16 cellular contexts compared by ENCODE assay signal in genomic region chrX:4935387-4935786, GRCh38.
DNase-seq lines count a peak whose midpoint lies in the region; ATAC-seq and TF ChIP-seq lines count a peak whose summit lies in the region.
"Had no signal": no experiment of that assay in that cellular context is flagged by ENCODE, and none has a peak within 500 bp of the region (broad histone marks: within the 10 kb centered on the region; RNA-seq: fewer than 3 reads in every experiment).

No MANE protein-coding gene starts in this region.

- H3F3A ChIP-seq in SK-N-SH (replicated peaks; ENCODE audit: insufficient read depth): no peaks in the 10 kb centered on the region

- no peak for TF ChIP-seq RAD21 in SK-N-SH (IDR thresholded peaks at IDR 0.05; ENCODE audit: low read length)

- H3K36me3 Mint-ChIP-seq in effector memory CD8-positive, alpha-beta T cell (ENCODE audit: insufficient read depth): peaks cover 4% of the 10 kb centered on the region
- H3K36me3 Mint-ChIP-seq in progenitor cell of endocrine pancreas (ENCODE audit: insufficient read depth): no peaks in the 10 kb centered on the region
- H3K36me3 Mint-ChIP-seq: activated CD8-positive, alpha-beta memory T cell treated with anti-CD3 and anti-CD28 coated beads, Interleukin-2, amount 10 ng/mL, durations not matched to agents 7 days and 5 days had no signal

- TF ChIP-seq CTCF in brain microvascular endothelial cell (IDR thresholded peaks at IDR 0.05; ENCODE audit: low read depth, low read length, missing control alignments) (no peak), SK-N-SH (IDR thresholded peaks at IDR 0.05) (no peak), progenitor cell of endocrine pancreas (IDR thresholded peaks at IDR 0.05; ENCODE audit: unreplicated experiment) (no peak)

- H3K79me2 ChIP-seq in SK-N-SH (ENCODE audit: insufficient read depth): no peaks in the 10 kb centered on the region

- no peak overlapping the region for H3K4me3 ChIP-seq in BLaER1 treated with 17β-estradiol and CSF1 and Interleukin-3, amounts not matched to agents 10 nM and 100 nM
- H3K4me3 ChIP-seq in brain microvascular endothelial cell (ENCODE audit: low read depth, low read length) (no peak overlapping the region), SK-N-SH (ENCODE audit: low read depth in 2 of 2, low read length in 1 of 2) (no peak overlapping the region)
- H3K4me3 ChIP-seq: K562 had no signal

- peak overlapping the region; percentile 87 to 98 (median 95) for H3K27ac ChIP-seq in BLaER1 treated with 17β-estradiol and CSF1 and Interleukin-3, amounts not matched to agents 10 nM and 100 nM
- no peak overlapping the region for H3K27ac ChIP-seq in brain microvascular endothelial cell
- H3K27ac ChIP-seq in SK-N-SH (ENCODE audit: low read depth in 2 of 2, low read length in 1 of 2): no peak overlapping the region

- no peaks in the 10 kb centered on the region for H3K4me1 Mint-ChIP-seq in effector memory CD8-positive, alpha-beta T cell (ENCODE audit: low read depth in 2 of 2)
- peaks cover 7% of the 10 kb centered on the region for H3K4me1 Mint-ChIP-seq in progenitor cell of endocrine pancreas (ENCODE audit: low read depth)
- H3K4me1 Mint-ChIP-seq: activated CD8-positive, alpha-beta memory T cell treated with anti-CD3 and anti-CD28 coated beads, Interleukin-2, amount 10 ng/mL, durations not matched to agents 7 days and 5 days; central memory CD8-positive, alpha-beta T cell had no signal

- no peak for TF ChIP-seq EP300 in SK-N-SH (IDR thresholded peaks at IDR 0.05; ENCODE audit: borderline replicate concordance in 1 of 2, low read depth in 1 of 2, low read length in 1 of 2)

- ATAC-seq in GM19395 (IDR thresholded peaks at IDR 0.05; ENCODE audit: unreplicated experiment): peak; percentile 46
- ATAC-seq in HG03103 (IDR thresholded peaks at IDR 0.05; ENCODE audit: low read depth, unreplicated experiment): peak; percentile 30
- ATAC-seq in effector memory CD8-positive, alpha-beta T cell (replicated peaks): no peak
- ATAC-seq: activated CD8-positive, alpha-beta memory T cell treated with anti-CD3 and anti-CD28 coated beads, Interleukin-2, amount 10 ng/mL, durations not matched to agents 7 days and 5 days; K562 had no signal

- no peaks in the 10 kb centered on the region for H4K20me1 ChIP-seq in BLaER1 treated with 17β-estradiol and CSF1 and Interleukin-3, amounts not matched to agents 10 nM and 100 nM
- no peaks in the 10 kb centered on the region for H4K20me1 ChIP-seq in SK-N-SH (ENCODE audit: insufficient read depth)

- H3K36me3 ChIP-seq in BLaER1 treated with 17β-estradiol and CSF1 and Interleukin-3, amounts not matched to agents 10 nM and 100 nM: no peaks in the 10 kb centered on the region
- H3K36me3 ChIP-seq in brain microvascular endothelial cell (replicated peaks): no peaks in the 10 kb centered on the region
- H3K36me3 ChIP-seq in SK-N-SH (replicated peaks in 1 of 2; ENCODE audit: control insufficient read depth in 1 of 2, insufficient read depth in 2 of 2, low read length in 1 of 2): no peaks in the 10 kb centered on the region

- in situ Hi-C loops in brain microvascular endothelial cell (cut with HindIII; ENCODE audit: low pct_ligation_motif_present, low sequenced_read_pairs): no loop called here

- H3K9me2 ChIP-seq in SK-N-SH: no peaks in the 10 kb centered on the region

- CTCF ChIA-PET in SK-N-SH (lab: Yijun Ruan, JAX): no interaction called here

- H3K4me2 ChIP-seq in BLaER1 treated with 17β-estradiol and CSF1 and Interleukin-3, amounts not matched to agents 10 nM and 100 nM: peak overlapping the region; percentile 45 to 83 (median 68)
- no peak overlapping the region for H3K4me2 ChIP-seq in SK-N-SH

- peaks cover 0 to 12% (median 0%) of the 10 kb centered on the region in 11 experiments; a peak in 3 of 22 replicates for H3K9me3 ChIP-seq in BLaER1 treated with 17β-estradiol and CSF1 and Interleukin-3, amounts not matched to agents 10 nM and 100 nM (replicated peaks in 1 of 11)
- H3K9me3 ChIP-seq in SK-N-SH: no peaks in the 10 kb centered on the region

- WGBS in SK-N-SH (ENCODE audit: low lambda C conversion rate): 11% methylated on average over 2 of the region's 2 CpGs

- H3K4me1 ChIP-seq in BLaER1 treated with 17β-estradiol and CSF1 and Interleukin-3, amounts not matched to agents 10 nM and 100 nM: peaks cover 21 to 56% (median 42%) of the 10 kb centered on the region in 10 experiments
- no peaks in the 10 kb centered on the region for H3K4me1 ChIP-seq in SK-N-SH (ENCODE audit: control insufficient read depth in 1 of 2, insufficient read depth in 2 of 2, low read depth in 1 of 2, low read length in 1 of 2)

- no peak overlapping the region for H3K4me3 Mint-ChIP-seq in effector memory CD8-positive, alpha-beta T cell
- H3K4me3 Mint-ChIP-seq in progenitor cell of endocrine pancreas (ENCODE audit: low read depth): no peak overlapping the region
- H3K4me3 Mint-ChIP-seq: activated CD8-positive, alpha-beta memory T cell treated with anti-CD3 and anti-CD28 coated beads, Interleukin-2, amount 10 ng/mL, durations not matched to agents 7 days and 5 days; central memory CD8-positive, alpha-beta T cell had no signal

- H3K27me3 ChIP-seq in BLaER1 treated with 17β-estradiol and CSF1 and Interleukin-3, amounts not matched to agents 10 nM and 100 nM: no peaks in the 10 kb centered on the region
- H3K27me3 ChIP-seq in brain microvascular endothelial cell (replicated peaks): no peaks in the 10 kb centered on the region
- no peaks in the 10 kb centered on the region for H3K27me3 ChIP-seq in SK-N-SH (ENCODE audit: insufficient read depth)

- H3K9me3 Mint-ChIP-seq in effector memory CD8-positive, alpha-beta T cell: peaks cover 0 to 7% of the 10 kb centered on the region in 2 donors
- no peaks in the 10 kb centered on the region for H3K9me3 Mint-ChIP-seq in progenitor cell of endocrine pancreas (ENCODE audit: low read depth)

- POLR2A ChIA-PET in SK-N-SH (lab: Yijun Ruan, JAX): no interaction called here

- peak overlapping the region; percentile 68 to 86 (median 81); a peak in 20 of 22 replicates for H3K9ac ChIP-seq in BLaER1 treated with 17β-estradiol and CSF1 and Interleukin-3, amounts not matched to agents 10 nM and 100 nM
- no peak overlapping the region for H3K9ac ChIP-seq in SK-N-SH

- H3K27me3 Mint-ChIP-seq in effector memory CD8-positive, alpha-beta T cell: no peaks in the 10 kb centered on the region
- no peaks in the 10 kb centered on the region for H3K27me3 Mint-ChIP-seq in progenitor cell of endocrine pancreas
- H3K27me3 Mint-ChIP-seq: activated CD8-positive, alpha-beta memory T cell treated with anti-CD3 and anti-CD28 coated beads, Interleukin-2, amount 10 ng/mL, durations not matched to agents 7 days and 5 days; central memory CD8-positive, alpha-beta T cell had no signal

- H2AFZ ChIP-seq in SK-N-SH (ENCODE audit: low read depth): no peak overlapping the region

- DNase-seq in fibroblast of gingiva (ENCODE audit: low read depth) (peak; percentile 42), brain microvascular endothelial cell (no peak), SK-N-SH (no peak), progenitor cell of endocrine pancreas (ENCODE audit: low spot score, unreplicated experiment) (no peak)
- no peak for DNase-seq in effector memory CD8-positive, alpha-beta T cell
- DNase-seq: activated CD8-positive, alpha-beta memory T cell treated with anti-CD3 and anti-CD28 coated beads, Interleukin-2, amount 10 ng/mL, durations not matched to agents 7 days and 5 days; H7; kidney; mesendoderm; NCI-H1092; NCI-H82 had no signal

- no peak overlapping the region for H3K27ac Mint-ChIP-seq in effector memory CD8-positive, alpha-beta T cell
- no peak overlapping the region for H3K27ac Mint-ChIP-seq in progenitor cell of endocrine pancreas
- H3K27ac Mint-ChIP-seq: activated CD8-positive, alpha-beta memory T cell treated with anti-CD3 and anti-CD28 coated beads, Interleukin-2, amount 10 ng/mL, durations not matched to agents 7 days and 5 days had no signal

TF ChIP-seq in SK-N-SH, 30 proteins besides CTCF, POLR2A, EP300 and RAD21 (continues in another document):
- TF ChIP-seq POLR2AphosphoS5 (IDR thresholded peaks at IDR 0.05; ENCODE audit: low read depth, low read length): no peak
- TF ChIP-seq USF2 (IDR thresholded peaks at IDR 0.05; ENCODE audit: borderline replicate concordance, low read depth, low read length): no peak
- no peak for TF ChIP-seq MXI1 (IDR thresholded peaks at IDR 0.05; ENCODE audit: low read depth, low read length)
- TF ChIP-seq MAX (IDR thresholded peaks at IDR 0.05; ENCODE audit: low read depth): no peak
- TF ChIP-seq RCOR1 (IDR thresholded peaks at IDR 0.05; ENCODE audit: low read length): no peak
- TF ChIP-seq TCF12 (IDR thresholded peaks at IDR 0.05): no peak
- TF ChIP-seq RFX5 (IDR thresholded peaks at IDR 0.05; ENCODE audit: low read length): no peak
- no peak for TF ChIP-seq MEF2A (IDR thresholded peaks at IDR 0.05; ENCODE audit: borderline replicate concordance, low read depth)
- TF ChIP-seq SIN3A (IDR thresholded peaks at IDR 0.05; ENCODE audit: borderline replicate concordance, low read depth, low read length): no peak
- no peak for TF ChIP-seq CHD2 (IDR thresholded peaks at IDR 0.05; ENCODE audit: low read length, partially characterized antibody)
- no peak for TF ChIP-seq TAF1 (IDR thresholded peaks at IDR 0.05; ENCODE audit: borderline replicate concordance, low read depth, low read length)
- TF ChIP-seq FOXM1 (IDR thresholded peaks at IDR 0.05; ENCODE audit: low read depth): no peak
- no peak for TF ChIP-seq GATA2 (CRISPR knock-in tag; IDR thresholded peaks at IDR 0.05)
- TF ChIP-seq JUND (IDR thresholded peaks at IDR 0.05): no peak

Comparison
In these comparisons a context has a peak if more than half of its experiments do, and no peak if none do; other contexts are left out.
1. H3K27ac ChIP-seq: peak in BLaER1 treated with 17β-estradiol and CSF1 and Interleukin-3, amounts not matched to agents 10 nM and 100 nM (11 of 11); none in brain microvascular endothelial cell (single experiment) and SK-N-SH (0 of 2).